1 cellular context compared by ENCODE assay signal in the genomic region with DNA sequence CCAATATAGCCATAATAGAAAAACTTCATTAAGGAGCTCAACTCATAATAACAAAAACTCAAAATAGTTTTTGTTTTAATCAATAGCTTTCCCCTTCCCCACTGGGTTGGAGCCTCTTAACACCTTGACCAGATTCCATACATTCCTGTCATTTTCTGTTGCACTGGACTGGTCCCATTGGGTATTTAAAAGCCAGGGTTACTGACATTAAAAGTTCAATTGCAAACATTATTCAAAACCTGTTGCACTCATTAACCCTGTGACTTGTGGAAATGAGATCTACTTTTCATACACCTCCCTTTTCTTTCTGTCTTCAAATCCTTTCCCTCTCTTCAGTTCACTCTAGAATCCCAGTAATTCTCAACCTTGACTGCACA.
A peak's percentile ranks its signal among the peaks of the same experiment; 100 is the strongest.
TF ChIP-seq lines count a peak whose summit lies in the region.

No MANE protein-coding gene starts in this region.

TF ChIP-seq in HepG2, 621 proteins besides CTCF, POLR2A, EP300 and RAD21:
- peak; percentile 71 for TF ChIP-seq TEAD3 (CRISPR knock-in tag; optimal IDR thresholded peaks at IDR 0.05; ENCODE audit: borderline replicate concordance)
- TF ChIP-seq BCL6 (CRISPR knock-in tag; IDR thresholded peaks at IDR 0.05) = no peak
